In the genomic region with DNA sequence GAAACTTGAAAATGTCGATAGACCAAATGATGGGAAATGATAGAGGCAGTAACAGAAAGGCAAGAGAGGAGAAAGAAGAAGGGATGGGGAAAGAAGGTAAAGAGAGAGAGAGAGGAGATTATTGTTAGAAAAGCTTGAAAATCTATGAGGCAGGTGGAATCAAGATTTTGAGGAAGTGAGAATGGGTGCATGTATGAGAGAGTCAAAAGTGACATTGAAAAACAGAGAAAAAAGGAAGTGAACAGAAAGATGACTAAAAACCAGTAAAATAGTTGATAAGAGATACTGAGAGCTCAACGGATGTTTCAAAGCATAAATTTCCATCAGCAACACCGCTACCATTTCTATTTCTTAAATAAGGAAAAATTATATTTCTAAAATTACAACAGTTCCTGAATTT, we compare ENCODE assay signal across 11 cellular contexts.
DNase-seq lines count a peak whose midpoint lies in the region; ATAC-seq and TF ChIP-seq lines count a peak whose summit lies in the region.
"Had no signal": no experiment of that assay in that cellular context is flagged by ENCODE, and none has a peak within 500 bp of the region (broad histone marks: within the 10 kb centered on the region; RNA-seq: fewer than 3 reads in every experiment).

No MANE protein-coding gene starts in this region.

- ATAC-seq in HG03045 (IDR thresholded peaks at IDR 0.05; ENCODE audit: unreplicated experiment) (peak; percentile 98), esophagus mucosa (no peak)
- ATAC-seq in effector memory CD8-positive, alpha-beta T cell (replicated peaks) = no peak
- ATAC-seq: left lobe of liver, pancreas had no signal

- no peak for TF ChIP-seq POLR2A in NB4 (IDR thresholded peaks at IDR 0.05; ENCODE audit: extremely low read depth, insufficient read length)

- in situ Hi-C loops in GM13977 (cut with MboI; ENCODE audit: low pct_unique_long_range_greater_than_20kb, low sequenced_read_pairs, unreplicated experiment) = no loop called here

- H3K4me3 ChIP-seq in NB4 (ENCODE audit: low read depth, low read length) (no peak overlapping the region), BE2C (ENCODE audit: low read depth, low read length) (no peak overlapping the region)
- H3K4me3 ChIP-seq: pancreas had no signal

- no peaks in the 10 kb centered on the region for H3K36me3 ChIP-seq in BE2C
- H3K36me3 ChIP-seq: pancreas had no signal

- H3K9me3 Mint-ChIP-seq in effector memory CD8-positive, alpha-beta T cell = peaks cover 6 to 7% of the 10 kb centered on the region in 2 donors

- no peaks in the 10 kb centered on the region for H3K4me1 Mint-ChIP-seq in effector memory CD8-positive, alpha-beta T cell (ENCODE audit: low read depth in 2 of 2)
- H3K4me1 Mint-ChIP-seq: activated naive CD8-positive, alpha-beta T cell treated with anti-CD3 and anti-CD28 coated beads, Interleukin-2, amount 10 ng/mL, durations not matched to agents 7 days and 5 days had no signal

- H3K27ac Mint-ChIP-seq in effector memory CD8-positive, alpha-beta T cell = no peak overlapping the region
- H3K27ac Mint-ChIP-seq: activated naive CD8-positive, alpha-beta T cell treated with anti-CD3 and anti-CD28 coated beads, Interleukin-2, amount 10 ng/mL, durations not matched to agents 7 days and 5 days had no signal

- H3K4me1 ChIP-seq in BE2C = no peaks in the 10 kb centered on the region
- H3K4me1 ChIP-seq: pancreas had no signal

- H3K9me3 ChIP-seq in BE2C = no peaks in the 10 kb centered on the region
- H3K9me3 ChIP-seq: pancreas had no signal

- H3K27me3 ChIP-seq in BE2C = no peaks in the 10 kb centered on the region
- H3K27me3 ChIP-seq: pancreas had no signal

- H3K36me3 Mint-ChIP-seq in effector memory CD8-positive, alpha-beta T cell (ENCODE audit: insufficient read depth) = no peaks in the 10 kb centered on the region
- H3K36me3 Mint-ChIP-seq: activated naive CD8-positive, alpha-beta T cell treated with anti-CD3 and anti-CD28 coated beads, Interleukin-2, amount 10 ng/mL, durations not matched to agents 7 days and 5 days had no signal

- peaks cover 0 to 9% of the 10 kb centered on the region in 2 donors for H3K27me3 Mint-ChIP-seq in effector memory CD8-positive, alpha-beta T cell
- H3K27me3 Mint-ChIP-seq: activated naive CD8-positive, alpha-beta T cell treated with anti-CD3 and anti-CD28 coated beads, Interleukin-2, amount 10 ng/mL, durations not matched to agents 7 days and 5 days had no signal

- DNase-seq in GM13977 (ENCODE audit: low spot score) = peak; percentile 34
- peak; percentile 42 for DNase-seq in GM20000 (ENCODE audit: low spot score)
- peak; percentile 17 for DNase-seq in NB4 (ENCODE audit: low read depth)
- DNase-seq in BE2C = no peak
- no peak for DNase-seq in effector memory CD8-positive, alpha-beta T cell
- no peak for DNase-seq in A172 (ENCODE audit: low spot score)
- DNase-seq: activated naive CD8-positive, alpha-beta T cell treated with anti-CD3 and anti-CD28 coated beads, Interleukin-2, amount 10 ng/mL, durations not matched to agents 7 days and 5 days; pancreas had no signal

- no peak overlapping the region for H3K4me3 Mint-ChIP-seq in effector memory CD8-positive, alpha-beta T cell
- H3K4me3 Mint-ChIP-seq: activated naive CD8-positive, alpha-beta T cell treated with anti-CD3 and anti-CD28 coated beads, Interleukin-2, amount 10 ng/mL, durations not matched to agents 7 days and 5 days had no signal

- TF ChIP-seq CTCF in GM13977 (IDR thresholded peaks at IDR 0.05; ENCODE audit: extremely low read depth, insufficient read depth, missing control alignments) (no peak), GM20000 (IDR thresholded peaks at IDR 0.05; ENCODE audit: extremely low read depth, missing control alignments) (no peak), NB4 (IDR thresholded peaks at IDR 0.05; ENCODE audit: low read depth, low read length) (no peak), BE2C (IDR thresholded peaks at IDR 0.05; ENCODE audit: low read depth, low read length) (no peak)

Comparison
In these comparisons a context has a peak if more than half of its experiments do, and no peak if none do; other contexts are left out.
1. DNase-seq: peak in GM13977 (single experiment), GM20000 (single experiment) and NB4 (single experiment); none in BE2C (single experiment), effector memory CD8-positive, alpha-beta T cell (0 of 3) and A172 (single experiment).